8 cellular contexts compared by ENCODE assay signal in the genomic region with DNA sequence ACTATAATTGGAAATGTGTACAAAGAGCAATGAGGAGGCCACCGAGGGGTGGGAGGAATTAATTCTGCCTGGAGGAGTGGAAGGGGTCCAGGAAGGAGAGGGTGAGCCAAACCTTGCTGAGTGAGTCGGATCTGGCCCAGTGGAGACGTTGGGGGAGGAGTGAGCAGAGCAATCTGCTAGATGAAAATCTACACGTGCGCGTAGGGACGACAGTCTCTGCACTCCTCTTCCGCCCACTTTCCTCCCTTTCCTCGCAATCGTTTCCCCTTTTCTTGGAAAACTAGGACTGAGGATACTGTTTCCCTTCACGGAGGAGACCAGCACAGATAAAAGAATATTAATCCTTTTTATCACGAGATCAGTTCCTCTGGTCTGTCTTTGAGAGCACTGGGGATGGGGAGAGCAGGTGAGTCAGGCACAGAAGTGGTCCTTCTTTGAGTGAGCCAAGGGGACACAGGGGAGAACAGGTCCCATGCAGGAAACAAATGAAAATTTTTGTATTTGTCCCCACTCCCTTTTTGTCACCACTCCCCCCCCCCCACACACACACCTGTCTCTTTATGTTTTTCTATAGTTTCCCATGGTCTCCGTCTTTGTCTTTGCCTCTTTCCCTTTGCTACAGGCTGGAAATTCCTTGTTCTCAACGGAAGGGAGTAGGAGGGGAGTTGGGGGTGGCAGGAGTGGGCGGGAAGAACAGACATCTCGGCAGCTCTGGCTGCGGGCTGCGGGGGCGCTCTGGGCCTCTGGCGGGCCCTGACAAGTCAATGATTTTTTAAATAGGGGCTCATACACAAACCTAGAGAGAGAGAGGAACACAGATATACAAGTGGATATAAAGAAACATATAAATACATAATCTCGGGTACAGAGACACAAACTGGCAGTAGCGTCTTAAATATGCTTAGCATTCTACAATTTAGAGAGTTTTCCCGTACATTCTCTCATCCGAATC. TPM values are rescaled to one million over a fixed set of nuclear protein-coding genes. Genes with fewer than 3 reads are reported as not detected.
DNase-seq lines count a peak whose midpoint lies in the region; ATAC-seq and TF ChIP-seq lines count a peak whose summit lies in the region.

No MANE protein-coding gene starts in this region.

- no peak for TF ChIP-seq POLR2A in testis (IDR thresholded peaks at IDR 0.05)

- peak; percentile 20 to 24 for ATAC-seq in naive B cell (ENCODE audit: low read depth in 2 of 2)

- no peaks in the 10 kb centered on the region for H3K36me3 Mint-ChIP-seq in naive B cell

- no peaks in the 10 kb centered on the region for H3K9me3 Mint-ChIP-seq in naive B cell

- H3K27ac ChIP-seq in esophagus (ENCODE audit: low read depth in 2 of 2, low read length in 1 of 2) (peak overlapping the region; percentile 98 to 99), testis (peak overlapping the region; percentile 96 to 100)

- peak overlapping the region; percentile 88 to 98 (median 95) for H3K4me3 Mint-ChIP-seq in naive B cell

- no peaks in the 10 kb centered on the region for H3K27me3 Mint-ChIP-seq in naive B cell

- peaks cover 3 to 13% of the 10 kb centered on the region in 2 donors for H3K4me1 ChIP-seq in esophagus (ENCODE audit: control insufficient read depth in 2 of 2, insufficient read depth in 2 of 2, low read length in 1 of 2)
- peaks cover 23% of the 10 kb centered on the region for H3K4me1 ChIP-seq in testis

- TF ChIP-seq CTCF in testis (IDR thresholded peaks at IDR 0.05), result peak in 1 of 3 experiments; percentile 8

- DNase-seq in NCI-H510A treated with DMSO at 0.1 percent for 48 hours (lab: John Stamatoyannopoulos, UW), result peak; percentile 50
- DNase-seq in NCI-H510A (lab: John Stamatoyannopoulos, UW), result no peak
- DNase-seq in NCI-H1930 (lab: John Stamatoyannopoulos, UW), result peak; percentile 4 to 12
- DNase-seq in activated CD8-positive, alpha-beta memory T cell treated with anti-CD3 and anti-CD28 coated beads for 4 hours (ENCODE audit: low read depth in 2 of 2), result peak; percentile 45 to 65
- DNase-seq in naive B cell, result peak; percentile 51
- peak; percentile 76 for DNase-seq in testis
- DNase-seq in NCI-H2029 (lab: John Stamatoyannopoulos, UW), result no peak

- H3K27ac Mint-ChIP-seq in naive B cell, result peak overlapping the region; percentile 97 to 100 (median 99)

- WGBS in esophagus, 2 donors, result 2 to 15% methylated on average over 24 of the region's 24 CpGs
- 0 to 1% methylated on average over 24 of the region's 24 CpGs for WGBS in testis, 2 donors

- intact Hi-C loops in testis (cut with DNase I; ENCODE audit: low total_unique reads), result no loop called here

- H3K36me3 ChIP-seq in esophagus (ENCODE audit: control insufficient read depth in 2 of 2, insufficient read depth in 2 of 2, low read length in 1 of 2) (peaks cover 0 to 5% of the 10 kb centered on the region in 2 donors), testis (ENCODE audit: low read depth, missing control alignments) (no peaks in the 10 kb centered on the region)

- H3K9me3 ChIP-seq in esophagus (ENCODE audit: control insufficient read depth in 2 of 2, insufficient read depth in 1 of 2, low read depth in 1 of 2, low read length in 1 of 2) (no peaks in the 10 kb centered on the region), testis (no peaks in the 10 kb centered on the region)

- peaks cover 40 to 49% (median 41%) of the 10 kb centered on the region in 3 donors for H3K4me1 Mint-ChIP-seq in naive B cell

- H3K27me3 ChIP-seq in esophagus (ENCODE audit: control insufficient read depth in 1 of 2, insufficient read depth in 2 of 2, low read length in 2 of 2) (no peaks in the 10 kb centered on the region), testis (no peaks in the 10 kb centered on the region)

- H3K4me3 ChIP-seq in esophagus (ENCODE audit: low read depth in 1 of 2, low read length in 2 of 2) (peak overlapping the region; percentile 58 to 59), testis (peak overlapping the region; percentile 80 to 88)

RNA-seq across cellular contexts. Expression of gene NAB2, which starts 2.6 kb away (rescaled TPM):
- polyA plus RNA-seq in esophagus (10 to 100 TPM; 11.6 to 19.3 TPM), naive B cell (ENCODE audit: low read depth in 6 of 6) (1 to 10 TPM in 5 of 6 donors, under 1 TPM in 1; 0.54 to 2.6 (median 1.6) TPM), testis (ENCODE audit: insufficient read depth, low read depth, low replicate concordance) (31.4 TPM)
- total RNA-seq in testis, result 10 to 100 TPM; 45.7 to 59.5 TPM

RNA-seq across cellular contexts. Expression of gene NEMP1, which starts 7.7 kb away (rescaled TPM):
- polyA plus RNA-seq in esophagus (1 to 10 TPM; 3.0 TPM), naive B cell (ENCODE audit: low read depth in 6 of 6) (1 to 10 TPM; 3.9 to 7.1 (median 5.9) TPM), testis (ENCODE audit: insufficient read depth, low read depth, low replicate concordance) (15.9 TPM)
- total RNA-seq in testis, result 10 to 100 TPM; 18.1 to 18.2 TPM

RNA-seq across cellular contexts. Expression of gene STAT6, which starts 24.9 kb away (rescaled TPM):
- polyA plus RNA-seq in esophagus (100 to 1,000 TPM; 101 to 145 TPM), naive B cell (ENCODE audit: low read depth in 6 of 6) (100 to 1,000 TPM in 5 of 6 donors, 10 to 100 TPM in 1; 88.2 to 172 (median 159) TPM), testis (ENCODE audit: insufficient read depth, low read depth, low replicate concordance) (53.2 TPM)
- total RNA-seq in testis, result 10 to 100 TPM; 66.2 to 81.5 TPM

RNA-seq across cellular contexts. Expression of gene MYO1A, which starts 36.3 kb away (rescaled TPM):
- polyA plus RNA-seq in esophagus (under 1 TPM; 0.12 to 0.31 TPM), naive B cell (ENCODE audit: low read depth in 6 of 6) (not detected), testis (ENCODE audit: insufficient read depth, low read depth, low replicate concordance) (5.4 TPM)
- total RNA-seq in testis, result 1 to 10 TPM; 5.9 to 7.6 TPM

RNA-seq across cellular contexts. Expression of gene LRP1, which starts 42.0 kb away (rescaled TPM):
- polyA plus RNA-seq in esophagus, result 10 to 100 TPM; 29.6 to 47.6 TPM
- under 1 TPM in 3 of 6 donors, not detected in 3; 0.04 to 0.55 (median 0.09) TPM for polyA plus RNA-seq in naive B cell (ENCODE audit: low read depth in 6 of 6)
- 100 to 1,000 TPM; 135 to 200 TPM for total RNA-seq in testis
- 82.4 TPM for polyA plus RNA-seq in testis (ENCODE audit: insufficient read depth, low read depth, low replicate concordance)

Comparison
In these comparisons a context has a peak if more than half of its experiments do, and no peak if none do; other contexts are left out.
1. DNase-seq: peak in NCI-H510A treated with DMSO at 0.1 percent for 48 hours (single experiment), NCI-H1930 (2 of 2), activated CD8-positive, alpha-beta memory T cell treated with anti-CD3 and anti-CD28 coated beads for 4 hours (2 of 2), naive B cell (single experiment) and testis (single experiment); none in NCI-H510A (single experiment) and NCI-H2029 (single experiment).